ENCODE assay signal across 2 cellular contexts in the genomic region with DNA sequence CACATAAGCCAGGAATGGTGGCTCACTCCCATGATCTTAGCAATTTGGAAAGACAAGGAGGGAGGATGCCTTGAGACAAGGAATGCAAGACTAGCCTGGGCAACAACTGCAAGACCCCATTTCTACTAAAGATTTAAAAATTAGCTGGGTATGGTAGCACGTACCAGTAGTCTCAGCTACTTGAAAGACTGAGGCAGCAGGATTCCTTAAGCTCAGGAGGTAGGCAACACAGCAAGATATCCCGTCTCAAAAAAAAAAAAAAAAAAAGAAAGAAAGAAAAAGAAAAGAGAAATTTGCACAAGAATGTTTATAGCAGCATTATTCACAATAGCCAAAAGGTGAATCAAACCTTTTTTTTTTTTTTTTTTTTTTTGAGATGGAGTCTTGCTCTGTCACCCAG.
TF ChIP-seq lines count a peak whose summit lies in the region.

No MANE protein-coding gene starts in this region.

TF ChIP-seq in GM23338, 12 proteins besides CTCF, POLR2A, EP300 and RAD21 (continues in another document):
- TF ChIP-seq ZNF114 (CRISPR knock-in tag; IDR thresholded peaks at IDR 0.05) (no peak), EZH2 (IDR thresholded peaks at IDR 0.05; ENCODE audit: low read depth, unreplicated experiment) (no peak), JUNB (IDR thresholded peaks at IDR 0.05; ENCODE audit: unreplicated experiment) (no peak), NANOG (IDR thresholded peaks at IDR 0.05; ENCODE audit: borderline replicate concordance) (no peak), EZH2phosphoT487 (IDR thresholded peaks at IDR 0.05; ENCODE audit: unreplicated experiment) (no peak), ZNF331 (CRISPR knock-in tag; IDR thresholded peaks at IDR 0.05; ENCODE audit: low read depth) (no peak), CREB1 (CRISPR knock-in tag; IDR thresholded peaks at IDR 0.05; ENCODE audit: low read depth) (no peak)
- TF ChIP-seq, protein P1, sequence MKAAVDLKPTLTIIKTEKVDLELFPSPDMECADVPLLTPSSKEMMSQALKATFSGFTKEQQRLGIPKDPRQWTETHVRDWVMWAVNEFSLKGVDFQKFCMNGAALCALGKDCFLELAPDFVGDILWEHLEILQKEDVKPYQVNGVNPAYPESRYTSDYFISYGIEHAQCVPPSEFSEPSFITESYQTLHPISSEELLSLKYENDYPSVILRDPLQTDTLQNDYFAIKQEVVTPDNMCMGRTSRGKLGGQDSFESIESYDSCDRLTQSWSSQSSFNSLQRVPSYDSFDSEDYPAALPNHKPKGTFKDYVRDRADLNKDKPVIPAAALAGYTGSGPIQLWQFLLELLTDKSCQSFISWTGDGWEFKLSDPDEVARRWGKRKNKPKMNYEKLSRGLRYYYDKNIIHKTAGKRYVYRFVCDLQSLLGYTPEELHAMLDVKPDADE (IDR thresholded peaks at IDR 0.05) = no peak
- TF ChIP-seq, protein P2, sequence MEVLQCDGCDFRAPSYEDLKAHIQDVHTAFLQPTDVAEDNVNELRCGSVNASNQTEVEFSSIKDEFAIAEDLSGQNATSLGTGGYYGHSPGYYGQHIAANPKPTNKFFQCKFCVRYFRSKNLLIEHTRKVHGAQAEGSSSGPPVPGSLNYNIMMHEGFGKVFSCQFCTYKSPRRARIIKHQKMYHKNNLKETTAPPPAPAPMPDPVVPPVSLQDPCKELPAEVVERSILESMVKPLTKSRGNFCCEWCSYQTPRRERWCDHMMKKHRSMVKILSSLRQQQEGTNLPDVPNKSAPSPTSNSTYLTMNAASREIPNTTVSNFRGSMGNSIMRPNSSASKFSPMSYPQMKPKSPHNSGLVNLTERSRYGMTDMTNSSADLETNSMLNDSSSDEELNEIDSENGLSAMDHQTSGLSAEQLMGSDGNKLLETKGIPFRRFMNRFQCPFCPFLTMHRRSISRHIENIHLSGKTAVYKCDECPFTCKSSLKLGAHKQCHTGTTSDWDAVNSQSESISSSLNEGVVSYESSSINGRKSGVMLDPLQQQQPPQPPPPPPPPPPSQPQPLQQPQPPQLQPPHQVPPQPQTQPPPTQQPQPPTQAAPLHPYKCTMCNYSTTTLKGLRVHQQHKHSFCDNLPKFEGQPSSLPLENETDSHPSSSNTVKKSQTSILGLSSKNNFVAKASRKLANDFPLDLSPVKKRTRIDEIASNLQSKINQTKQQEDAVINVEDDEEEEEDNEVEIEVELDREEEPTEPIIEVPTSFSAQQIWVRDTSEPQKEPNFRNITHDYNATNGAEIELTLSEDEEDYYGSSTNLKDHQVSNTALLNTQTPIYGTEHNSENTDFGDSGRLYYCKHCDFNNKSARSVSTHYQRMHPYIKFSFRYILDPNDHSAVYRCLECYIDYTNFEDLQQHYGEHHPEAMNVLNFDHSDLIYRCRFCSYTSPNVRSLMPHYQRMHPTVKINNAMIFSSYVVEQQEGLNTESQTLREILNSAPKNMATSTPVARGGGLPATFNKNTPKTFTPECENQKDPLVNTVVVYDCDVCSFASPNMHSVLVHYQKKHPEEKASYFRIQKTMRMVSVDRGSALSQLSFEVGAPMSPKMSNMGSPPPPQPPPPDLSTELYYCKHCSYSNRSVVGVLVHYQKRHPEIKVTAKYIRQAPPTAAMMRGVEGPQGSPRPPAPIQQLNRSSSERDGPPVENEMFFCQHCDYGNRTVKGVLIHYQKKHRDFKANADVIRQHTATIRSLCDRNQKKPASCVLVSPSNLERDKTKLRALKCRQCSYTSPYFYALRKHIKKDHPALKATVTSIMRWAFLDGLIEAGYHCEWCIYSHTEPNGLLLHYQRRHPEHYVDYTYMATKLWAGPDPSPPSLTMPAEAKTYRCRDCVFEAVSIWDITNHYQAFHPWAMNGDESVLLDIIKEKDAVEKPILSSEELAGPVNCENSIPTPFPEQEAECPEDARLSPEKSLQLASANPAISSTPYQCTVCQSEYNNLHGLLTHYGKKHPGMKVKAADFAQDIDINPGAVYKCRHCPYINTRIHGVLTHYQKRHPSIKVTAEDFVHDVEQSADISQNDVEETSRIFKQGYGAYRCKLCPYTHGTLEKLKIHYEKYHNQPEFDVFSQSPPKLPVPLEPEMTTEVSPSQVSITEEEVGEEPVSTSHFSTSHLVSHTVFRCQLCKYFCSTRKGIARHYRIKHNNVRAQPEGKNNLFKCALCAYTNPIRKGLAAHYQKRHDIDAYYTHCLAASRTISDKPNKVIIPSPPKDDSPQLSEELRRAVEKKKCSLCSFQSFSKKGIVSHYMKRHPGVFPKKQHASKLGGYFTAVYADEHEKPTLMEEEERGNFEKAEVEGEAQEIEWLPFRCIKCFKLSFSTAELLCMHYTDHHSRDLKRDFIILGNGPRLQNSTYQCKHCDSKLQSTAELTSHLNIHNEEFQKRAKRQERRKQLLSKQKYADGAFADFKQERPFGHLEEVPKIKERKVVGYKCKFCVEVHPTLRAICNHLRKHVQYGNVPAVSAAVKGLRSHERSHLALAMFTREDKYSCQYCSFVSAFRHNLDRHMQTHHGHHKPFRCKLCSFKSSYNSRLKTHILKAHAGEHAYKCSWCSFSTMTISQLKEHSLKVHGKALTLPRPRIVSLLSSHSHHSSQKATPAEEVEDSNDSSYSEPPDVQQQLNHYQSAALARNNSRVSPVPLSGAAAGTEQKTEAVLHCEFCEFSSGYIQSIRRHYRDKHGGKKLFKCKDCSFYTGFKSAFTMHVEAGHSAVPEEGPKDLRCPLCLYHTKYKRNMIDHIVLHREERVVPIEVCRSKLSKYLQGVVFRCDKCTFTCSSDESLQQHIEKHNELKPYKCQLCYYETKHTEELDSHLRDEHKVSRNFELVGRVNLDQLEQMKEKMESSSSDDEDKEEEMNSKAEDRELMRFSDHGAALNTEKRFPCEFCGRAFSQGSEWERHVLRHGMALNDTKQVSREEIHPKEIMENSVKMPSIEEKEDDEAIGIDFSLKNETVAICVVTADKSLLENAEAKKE (CRISPR knock-in tag; IDR thresholded peaks at IDR 0.05) = no peak
- TF ChIP-seq, protein P3, sequence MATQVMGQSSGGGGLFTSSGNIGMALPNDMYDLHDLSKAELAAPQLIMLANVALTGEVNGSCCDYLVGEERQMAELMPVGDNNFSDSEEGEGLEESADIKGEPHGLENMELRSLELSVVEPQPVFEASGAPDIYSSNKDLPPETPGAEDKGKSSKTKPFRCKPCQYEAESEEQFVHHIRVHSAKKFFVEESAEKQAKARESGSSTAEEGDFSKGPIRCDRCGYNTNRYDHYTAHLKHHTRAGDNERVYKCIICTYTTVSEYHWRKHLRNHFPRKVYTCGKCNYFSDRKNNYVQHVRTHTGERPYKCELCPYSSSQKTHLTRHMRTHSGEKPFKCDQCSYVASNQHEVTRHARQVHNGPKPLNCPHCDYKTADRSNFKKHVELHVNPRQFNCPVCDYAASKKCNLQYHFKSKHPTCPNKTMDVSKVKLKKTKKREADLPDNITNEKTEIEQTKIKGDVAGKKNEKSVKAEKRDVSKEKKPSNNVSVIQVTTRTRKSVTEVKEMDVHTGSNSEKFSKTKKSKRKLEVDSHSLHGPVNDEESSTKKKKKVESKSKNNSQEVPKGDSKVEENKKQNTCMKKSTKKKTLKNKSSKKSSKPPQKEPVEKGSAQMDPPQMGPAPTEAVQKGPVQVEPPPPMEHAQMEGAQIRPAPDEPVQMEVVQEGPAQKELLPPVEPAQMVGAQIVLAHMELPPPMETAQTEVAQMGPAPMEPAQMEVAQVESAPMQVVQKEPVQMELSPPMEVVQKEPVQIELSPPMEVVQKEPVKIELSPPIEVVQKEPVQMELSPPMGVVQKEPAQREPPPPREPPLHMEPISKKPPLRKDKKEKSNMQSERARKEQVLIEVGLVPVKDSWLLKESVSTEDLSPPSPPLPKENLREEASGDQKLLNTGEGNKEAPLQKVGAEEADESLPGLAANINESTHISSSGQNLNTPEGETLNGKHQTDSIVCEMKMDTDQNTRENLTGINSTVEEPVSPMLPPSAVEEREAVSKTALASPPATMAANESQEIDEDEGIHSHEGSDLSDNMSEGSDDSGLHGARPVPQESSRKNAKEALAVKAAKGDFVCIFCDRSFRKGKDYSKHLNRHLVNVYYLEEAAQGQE (IDR thresholded peaks at IDR 0.05; ENCODE audit: unreplicated experiment) = no peak

TF ChIP-seq in H1, 55 proteins besides CTCF, POLR2A, EP300 and RAD21:
- TF ChIP-seq TAF7 (optimal IDR thresholded peaks at IDR 0.05; ENCODE audit: borderline replicate concordance, low read depth, low read length) (no peak), POLR2AphosphoS5 (IDR thresholded peaks at IDR 0.05; ENCODE audit: low read depth, low read length) (no peak), GTF2F1 (IDR thresholded peaks at IDR 0.05; ENCODE audit: borderline replicate concordance, low read depth, low read length) (no peak), SIRT6 (IDR thresholded peaks at IDR 0.05; ENCODE audit: low read length) (no peak), E2F6 (IDR thresholded peaks at IDR 0.05) (no peak), TCF12 (IDR thresholded peaks at IDR 0.05; ENCODE audit: low read depth, low read length) (no peak), RBBP5 (IDR thresholded peaks at IDR 0.05; ENCODE audit: borderline replicate concordance, low read depth, low read length) (no peak), HDAC6 (IDR thresholded peaks at IDR 0.05; ENCODE audit: low read depth, low read length) (no peak), SRF (IDR thresholded peaks at IDR 0.05; ENCODE audit: low read depth, low read length) (no peak)
- TF ChIP-seq, protein P4, sequence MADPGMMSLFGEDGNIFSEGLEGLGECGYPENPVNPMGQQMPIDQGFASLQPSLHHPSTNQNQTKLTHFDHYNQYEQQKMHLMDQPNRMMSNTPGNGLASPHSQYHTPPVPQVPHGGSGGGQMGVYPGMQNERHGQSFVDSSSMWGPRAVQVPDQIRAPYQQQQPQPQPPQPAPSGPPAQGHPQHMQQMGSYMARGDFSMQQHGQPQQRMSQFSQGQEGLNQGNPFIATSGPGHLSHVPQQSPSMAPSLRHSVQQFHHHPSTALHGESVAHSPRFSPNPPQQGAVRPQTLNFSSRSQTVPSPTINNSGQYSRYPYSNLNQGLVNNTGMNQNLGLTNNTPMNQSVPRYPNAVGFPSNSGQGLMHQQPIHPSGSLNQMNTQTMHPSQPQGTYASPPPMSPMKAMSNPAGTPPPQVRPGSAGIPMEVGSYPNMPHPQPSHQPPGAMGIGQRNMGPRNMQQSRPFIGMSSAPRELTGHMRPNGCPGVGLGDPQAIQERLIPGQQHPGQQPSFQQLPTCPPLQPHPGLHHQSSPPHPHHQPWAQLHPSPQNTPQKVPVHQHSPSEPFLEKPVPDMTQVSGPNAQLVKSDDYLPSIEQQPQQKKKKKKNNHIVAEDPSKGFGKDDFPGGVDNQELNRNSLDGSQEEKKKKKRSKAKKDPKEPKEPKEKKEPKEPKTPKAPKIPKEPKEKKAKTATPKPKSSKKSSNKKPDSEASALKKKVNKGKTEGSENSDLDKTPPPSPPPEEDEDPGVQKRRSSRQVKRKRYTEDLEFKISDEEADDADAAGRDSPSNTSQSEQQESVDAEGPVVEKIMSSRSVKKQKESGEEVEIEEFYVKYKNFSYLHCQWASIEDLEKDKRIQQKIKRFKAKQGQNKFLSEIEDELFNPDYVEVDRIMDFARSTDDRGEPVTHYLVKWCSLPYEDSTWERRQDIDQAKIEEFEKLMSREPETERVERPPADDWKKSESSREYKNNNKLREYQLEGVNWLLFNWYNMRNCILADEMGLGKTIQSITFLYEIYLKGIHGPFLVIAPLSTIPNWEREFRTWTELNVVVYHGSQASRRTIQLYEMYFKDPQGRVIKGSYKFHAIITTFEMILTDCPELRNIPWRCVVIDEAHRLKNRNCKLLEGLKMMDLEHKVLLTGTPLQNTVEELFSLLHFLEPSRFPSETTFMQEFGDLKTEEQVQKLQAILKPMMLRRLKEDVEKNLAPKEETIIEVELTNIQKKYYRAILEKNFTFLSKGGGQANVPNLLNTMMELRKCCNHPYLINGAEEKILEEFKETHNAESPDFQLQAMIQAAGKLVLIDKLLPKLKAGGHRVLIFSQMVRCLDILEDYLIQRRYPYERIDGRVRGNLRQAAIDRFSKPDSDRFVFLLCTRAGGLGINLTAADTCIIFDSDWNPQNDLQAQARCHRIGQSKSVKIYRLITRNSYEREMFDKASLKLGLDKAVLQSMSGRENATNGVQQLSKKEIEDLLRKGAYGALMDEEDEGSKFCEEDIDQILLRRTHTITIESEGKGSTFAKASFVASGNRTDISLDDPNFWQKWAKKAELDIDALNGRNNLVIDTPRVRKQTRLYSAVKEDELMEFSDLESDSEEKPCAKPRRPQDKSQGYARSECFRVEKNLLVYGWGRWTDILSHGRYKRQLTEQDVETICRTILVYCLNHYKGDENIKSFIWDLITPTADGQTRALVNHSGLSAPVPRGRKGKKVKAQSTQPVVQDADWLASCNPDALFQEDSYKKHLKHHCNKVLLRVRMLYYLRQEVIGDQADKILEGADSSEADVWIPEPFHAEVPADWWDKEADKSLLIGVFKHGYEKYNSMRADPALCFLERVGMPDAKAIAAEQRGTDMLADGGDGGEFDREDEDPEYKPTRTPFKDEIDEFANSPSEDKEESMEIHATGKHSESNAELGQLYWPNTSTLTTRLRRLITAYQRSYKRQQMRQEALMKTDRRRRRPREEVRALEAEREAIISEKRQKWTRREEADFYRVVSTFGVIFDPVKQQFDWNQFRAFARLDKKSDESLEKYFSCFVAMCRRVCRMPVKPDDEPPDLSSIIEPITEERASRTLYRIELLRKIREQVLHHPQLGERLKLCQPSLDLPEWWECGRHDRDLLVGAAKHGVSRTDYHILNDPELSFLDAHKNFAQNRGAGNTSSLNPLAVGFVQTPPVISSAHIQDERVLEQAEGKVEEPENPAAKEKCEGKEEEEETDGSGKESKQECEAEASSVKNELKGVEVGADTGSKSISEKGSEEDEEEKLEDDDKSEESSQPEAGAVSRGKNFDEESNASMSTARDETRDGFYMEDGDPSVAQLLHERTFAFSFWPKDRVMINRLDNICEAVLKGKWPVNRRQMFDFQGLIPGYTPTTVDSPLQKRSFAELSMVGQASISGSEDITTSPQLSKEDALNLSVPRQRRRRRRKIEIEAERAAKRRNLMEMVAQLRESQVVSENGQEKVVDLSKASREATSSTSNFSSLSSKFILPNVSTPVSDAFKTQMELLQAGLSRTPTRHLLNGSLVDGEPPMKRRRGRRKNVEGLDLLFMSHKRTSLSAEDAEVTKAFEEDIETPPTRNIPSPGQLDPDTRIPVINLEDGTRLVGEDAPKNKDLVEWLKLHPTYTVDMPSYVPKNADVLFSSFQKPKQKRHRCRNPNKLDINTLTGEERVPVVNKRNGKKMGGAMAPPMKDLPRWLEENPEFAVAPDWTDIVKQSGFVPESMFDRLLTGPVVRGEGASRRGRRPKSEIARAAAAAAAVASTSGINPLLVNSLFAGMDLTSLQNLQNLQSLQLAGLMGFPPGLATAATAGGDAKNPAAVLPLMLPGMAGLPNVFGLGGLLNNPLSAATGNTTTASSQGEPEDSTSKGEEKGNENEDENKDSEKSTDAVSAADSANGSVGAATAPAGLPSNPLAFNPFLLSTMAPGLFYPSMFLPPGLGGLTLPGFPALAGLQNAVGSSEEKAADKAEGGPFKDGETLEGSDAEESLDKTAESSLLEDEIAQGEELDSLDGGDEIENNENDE (IDR thresholded peaks at IDR 0.05; ENCODE audit: insufficient replicate concordance, low read length) = no peak
